15 cellular contexts compared by ENCODE assay signal in genomic region chr18:31646332-31646822, GRCh38. TPM values are rescaled to one million over a fixed set of nuclear protein-coding genes. Genes with fewer than 3 reads are reported as not detected.
A peak's percentile ranks its signal among the peaks of the same experiment; 100 is the strongest.
DNase-seq lines count a peak whose midpoint lies in the region; ATAC-seq and TF ChIP-seq lines count a peak whose summit lies in the region.
"Had no signal": no experiment of that assay in that cellular context is flagged by ENCODE, and none has a peak within 500 bp of the region (broad histone marks: within the 10 kb centered on the region; RNA-seq: fewer than 3 reads in every experiment).

No MANE protein-coding gene starts in this region.

- no peak overlapping the region for H3K18ac ChIP-seq in trophoblast cell (ENCODE audit: low read length)

- H4K8ac ChIP-seq in trophoblast cell (ENCODE audit: low read depth, low read length) = no peak overlapping the region

- intact Hi-C loops in Caco-2 (cut with micrococcal nuclease; ENCODE audit: unreplicated experiment) = loop anchor here (2.0 kb wide), 1 partner anchor 60 kb away; no protein-coding TSS in a partner anchor

- H4K91ac ChIP-seq in trophoblast cell (ENCODE audit: low read depth, low read length) = no peak overlapping the region

- H3K36me3 Mint-ChIP-seq in Caco-2 (ENCODE audit: insufficient read depth, unreplicated experiment) = peaks cover 8% of the 10 kb centered on the region
- H3K36me3 Mint-ChIP-seq: activated naive CD8-positive, alpha-beta T cell; stimulated activated effector memory CD8-positive, alpha-beta T cell treated with anti-CD3 and anti-CD28 coated beads, Interleukin-12 subunit alpha, Interleukin-12 subunit beta, amount 100 ng/mL, for 72 hours had no signal

- H3K9me3 Mint-ChIP-seq in Caco-2 (ENCODE audit: unreplicated experiment) = no peaks in the 10 kb centered on the region
- H3K9me3 Mint-ChIP-seq: stimulated activated effector memory CD8-positive, alpha-beta T cell treated with anti-CD3 and anti-CD28 coated beads, Interleukin-12 subunit alpha, Interleukin-12 subunit beta, amount 100 ng/mL, for 72 hours had no signal

- no peak overlapping the region for H2AFZ ChIP-seq in trophoblast cell (ENCODE audit: insufficient read depth, low read length, poor library complexity)

- peaks cover 4% of the 10 kb centered on the region for H3K79me2 ChIP-seq in trophoblast cell (ENCODE audit: control insufficient read depth, insufficient read depth, low read length, poor library complexity)

- H3K27ac ChIP-seq in trophoblast cell (ENCODE audit: low read depth, low read length) = no peak overlapping the region

- no peak overlapping the region for H3K9ac ChIP-seq in trophoblast cell (ENCODE audit: low read length)

- no peak overlapping the region for H2BK12ac ChIP-seq in trophoblast cell (ENCODE audit: low read length)

- H2BK120ac ChIP-seq in trophoblast cell (ENCODE audit: insufficient read depth, low read length, poor library complexity) = no peak overlapping the region

- no CpG with 5 or more reads among the region's 5 CpGs for WGBS in trophoblast cell (ENCODE audit: extremely low coverage, insufficient coverage, insufficient read length)

- BruUV-seq in Caco-2 (replicated peaks; lab: Mats Ljungman, UMichigan) = no TSS peak

- H3K4me1 Mint-ChIP-seq in Caco-2 (ENCODE audit: low read depth, unreplicated experiment) = peaks cover 28% of the 10 kb centered on the region

- H3K79me1 ChIP-seq in trophoblast cell (ENCODE audit: low read length) = peaks cover 9% of the 10 kb centered on the region

- H3K4me3 ChIP-seq in Caco-2 (ENCODE audit: low read depth, low read length) (no peak overlapping the region), trophoblast cell (ENCODE audit: low read depth, low read length) (no peak overlapping the region)

- H3K36me3 ChIP-seq in Caco-2 (ENCODE audit: control insufficient read depth, insufficient read depth, low read length) = no peaks in the 10 kb centered on the region
- no peaks in the 10 kb centered on the region for H3K36me3 ChIP-seq in trophoblast cell (ENCODE audit: control insufficient read depth in 1 of 2, insufficient read depth in 2 of 2, low read length in 2 of 2)

- H3K27me3 Mint-ChIP-seq in Caco-2 (ENCODE audit: insufficient read depth, unreplicated experiment) = no peaks in the 10 kb centered on the region

- H3K27me3 ChIP-seq in Caco-2 (replicated peaks; ENCODE audit: control insufficient read depth, insufficient read depth, low read length) = no peaks in the 10 kb centered on the region
- no peaks in the 10 kb centered on the region for H3K27me3 ChIP-seq in trophoblast cell (ENCODE audit: insufficient read depth, low read length)

- no peak overlapping the region for H3K14ac ChIP-seq in trophoblast cell (ENCODE audit: low read length)

- CTCF ChIA-PET in Caco-2 (lab: Charles Lee) = interaction anchor here (1.5 kb wide), 1 partner anchor 222 kb away, joined by 4 read pairs; no protein-coding TSS in a partner anchor

- H3K4me2 ChIP-seq in trophoblast cell (ENCODE audit: low read length) = no peak overlapping the region

- H3K4me1 ChIP-seq in Caco-2 (peaks cover 59% of the 10 kb centered on the region), trophoblast cell (ENCODE audit: control insufficient read depth in 1 of 2, insufficient read depth in 2 of 2, low read length in 2 of 2) (peaks cover 10 to 20% of the 10 kb centered on the region in 2 experiments)

- no peak overlapping the region for H4K12ac ChIP-seq in trophoblast cell (ENCODE audit: low read depth, low read length)

- H3K4ac ChIP-seq in trophoblast cell (ENCODE audit: low read depth, low read length) = no peak overlapping the region

- H3K9me3 ChIP-seq in Caco-2 = no peaks in the 10 kb centered on the region
- H3K9me3 ChIP-seq in trophoblast cell (ENCODE audit: insufficient read depth, low read depth, low read length) = no peaks in the 10 kb centered on the region

- H2AK5ac ChIP-seq in trophoblast cell (ENCODE audit: low read length) = no peak overlapping the region

- TF ChIP-seq CTCF in Caco-2 (IDR thresholded peaks at IDR 0.05; ENCODE audit: insufficient read depth in 1 of 2, low read depth in 1 of 2, low read length in 1 of 2, severe bottlenecking in 1 of 2, unreplicated experiment in 1 of 2) = no peak

- DNase-seq in Caco-2 = no peak
- peak; percentile 68 for DNase-seq in MV-4-11 (lab: John Stamatoyannopoulos, UW)
- peak; percentile 17 for DNase-seq in epidermal melanocyte (ENCODE audit: insufficient read length, low spot score)
- DNase-seq in HT-29 (ENCODE audit: low spot score) = no peak
- DNase-seq in OCI-M2 (lab: John Stamatoyannopoulos, UW; ENCODE audit: unreplicated experiment) = no peak
- DNase-seq in NCI-H2227 (lab: John Stamatoyannopoulos, UW; ENCODE audit: unreplicated experiment) = no peak
- DNase-seq in trophoblast cell = no peak
- DNase-seq: MM.1S; NCI-H226; stimulated activated CD4-positive, alpha-beta T cell treated with anti-CD3 and anti-CD28 coated beads, Interleukin-2, amount 100 ng/mL, for 48 hours had no signal

- H3K4me3 Mint-ChIP-seq in Caco-2 (ENCODE audit: unreplicated experiment) = no peak overlapping the region
- H3K4me3 Mint-ChIP-seq: activated naive CD8-positive, alpha-beta T cell; stimulated activated effector memory CD8-positive, alpha-beta T cell treated with anti-CD3 and anti-CD28 coated beads, Interleukin-12 subunit alpha, Interleukin-12 subunit beta, amount 100 ng/mL, for 72 hours had no signal

- peak; percentile 22 for ATAC-seq in GM19351 (IDR thresholded peaks at IDR 0.05; ENCODE audit: unreplicated experiment)
- ATAC-seq: stimulated activated effector memory CD8-positive, alpha-beta T cell treated with anti-CD3 and anti-CD28 coated beads, Interleukin-12 subunit alpha, Interleukin-12 subunit beta, amount 100 ng/mL, for 72 hours had no signal

- no peak overlapping the region for H2BK5ac ChIP-seq in trophoblast cell (ENCODE audit: low read depth, low read length, poor library complexity)

- peak overlapping the region; percentile 33 for H3K27ac Mint-ChIP-seq in Caco-2 (ENCODE audit: unreplicated experiment)
- H3K27ac Mint-ChIP-seq: activated naive CD8-positive, alpha-beta T cell; stimulated activated effector memory CD8-positive, alpha-beta T cell treated with anti-CD3 and anti-CD28 coated beads, Interleukin-12 subunit alpha, Interleukin-12 subunit beta, amount 100 ng/mL, for 72 hours had no signal

- POLR2A ChIA-PET in Caco-2 (lab: Charles Lee) = no interaction called here

- H3K23ac ChIP-seq in trophoblast cell (ENCODE audit: low read length) = no peak overlapping the region

RNA-seq across cellular contexts. Expression of gene B4GALT6, which starts 38.0 kb away (rescaled TPM):
- 22.4 and 28.5 TPM in 2 replicates for total RNA-seq in Caco-2 (2022)
- 0.68 and 2.3 TPM in 2 replicates for total RNA-seq in HT-29 (2014; rRNA removed; shearing (Covaris generic))
- 7.4 and 7.8 TPM in 2 replicates for polyA plus RNA-seq in trophoblast cell (2013)

RNA-seq across cellular contexts. Expression of gene TTR, which starts 54.7 kb away (rescaled TPM):
- 102 and 139 TPM in 2 replicates for total RNA-seq in Caco-2 (2022)
- total RNA-seq in HT-29 (2014; rRNA removed; shearing (Covaris generic)) = 1.3 and 2.8 TPM in 2 replicates
- 4.5 and 5.7 TPM in 2 replicates for polyA plus RNA-seq in trophoblast cell (2013)
- total RNA-seq: Daoy, renal cortical epithelial cell had no signal

Comparison
In these comparisons a context has a peak if more than half of its experiments do, and no peak if none do; other contexts are left out.
1. DNase-seq: peak in MV-4-11 (single experiment) and epidermal melanocyte (single experiment); none in Caco-2 (0 of 2), HT-29 (single experiment), OCI-M2 (single experiment), NCI-H2227 (single experiment) and trophoblast cell (0 of 2).
2. RNA of gene TTR, which starts 54.7 kb away (total RNA-seq): 102 to 139 TPM in Caco-2; 1.3 to 2.8 TPM in HT-29; every median in the first group is over 10 times any median in the second.